Comparison of ENCODE assay signal across 16 cellular contexts in genomic region chr19:3539743-3540118, GRCh38. TPM values are rescaled to one million over a fixed set of nuclear protein-coding genes. Genes with fewer than 3 reads are reported as not detected.
"Had no signal": no experiment of that assay in that cellular context is flagged by ENCODE, and none has a peak within 500 bp of the region (broad histone marks: within the 10 kb centered on the region; RNA-seq: fewer than 3 reads in every experiment).

No MANE protein-coding gene starts in this region.

- H3K4me3 Mint-ChIP-seq: activated naive CD8-positive, alpha-beta T cell treated with anti-CD3 and anti-CD28 coated beads for 36 hours; activated T-cell treated with anti-CD3 and anti-CD28 coated beads, Interleukin-2, amount 50 U/mL, for 4 hours; nephron progenitor cell; stimulated activated naive CD8-positive, alpha-beta T cell treated with anti-CD3 and anti-CD28 coated beads, Interleukin-15, amount 100 ng/mL, for 72 hours had no signal

- H3K4me1 Mint-ChIP-seq: activated naive CD8-positive, alpha-beta T cell treated with anti-CD3 and anti-CD28 coated beads for 36 hours had no signal

- H3K9me3 Mint-ChIP-seq: activated naive CD8-positive, alpha-beta T cell treated with anti-CD3 and anti-CD28 coated beads for 36 hours; activated T-cell treated with anti-CD3 and anti-CD28 coated beads, Interleukin-2, amount 50 U/mL, for 4 hours; nephron progenitor cell; stimulated activated naive CD8-positive, alpha-beta T cell treated with anti-CD3 and anti-CD28 coated beads, Interleukin-15, amount 100 ng/mL, for 72 hours had no signal

- H3K27ac Mint-ChIP-seq: activated naive CD8-positive, alpha-beta T cell treated with anti-CD3 and anti-CD28 coated beads for 36 hours; nephron progenitor cell had no signal

- ATAC-seq: activated T-cell treated with anti-CD3 and anti-CD28 coated beads, Interleukin-2, amount 50 U/mL, for 4 hours; heart right ventricle; sciatic nerve; stimulated activated naive CD8-positive, alpha-beta T cell treated with anti-CD3 and anti-CD28 coated beads, Interleukin-15, amount 100 ng/mL, for 72 hours had no signal

- H3K9me3 ChIP-seq: testis had no signal

- DNase-seq: activated CD4-positive, alpha-beta T cell treated with anti-CD3 and anti-CD28 coated beads, Interleukin-2, amount 50 U/mL, for 48 hours; activated gamma-delta T cell; activated naive CD8-positive, alpha-beta T cell treated with anti-CD3 and anti-CD28 coated beads for 36 hours; activated T-cell treated with anti-CD3 and anti-CD28 coated beads, Interleukin-2, amount 50 U/mL, for 4 hours; brain microvascular endothelial cell; dermis blood vessel endothelial cell; heart right ventricle; nephron progenitor cell; spleen; stimulated activated naive CD8-positive, alpha-beta T cell treated with anti-CD3 and anti-CD28 coated beads, Interleukin-15, amount 100 ng/mL, for 72 hours; T-helper 1 cell; T1000; testis had no signal

- H3K4me3 ChIP-seq: heart right ventricle, spleen, testis had no signal

- H3K27me3 ChIP-seq: brain microvascular endothelial cell, heart right ventricle, spleen, testis had no signal

- H3K27ac ChIP-seq: brain microvascular endothelial cell, heart right ventricle, spleen, testis had no signal

- H3K27me3 Mint-ChIP-seq: activated naive CD8-positive, alpha-beta T cell treated with anti-CD3 and anti-CD28 coated beads for 36 hours; stimulated activated naive CD8-positive, alpha-beta T cell treated with anti-CD3 and anti-CD28 coated beads, Interleukin-15, amount 100 ng/mL, for 72 hours had no signal

RNA-seq across cellular contexts. Expression of gene TEKTIP1, which starts 0.8 kb away (rescaled TPM):
- total RNA-seq: dermis blood vessel endothelial cell, epithelial cell of proximal tubule, pulmonary artery endothelial cell had no signal
